Comparison of ENCODE assay signal across 1 cellular context in the genomic region with DNA sequence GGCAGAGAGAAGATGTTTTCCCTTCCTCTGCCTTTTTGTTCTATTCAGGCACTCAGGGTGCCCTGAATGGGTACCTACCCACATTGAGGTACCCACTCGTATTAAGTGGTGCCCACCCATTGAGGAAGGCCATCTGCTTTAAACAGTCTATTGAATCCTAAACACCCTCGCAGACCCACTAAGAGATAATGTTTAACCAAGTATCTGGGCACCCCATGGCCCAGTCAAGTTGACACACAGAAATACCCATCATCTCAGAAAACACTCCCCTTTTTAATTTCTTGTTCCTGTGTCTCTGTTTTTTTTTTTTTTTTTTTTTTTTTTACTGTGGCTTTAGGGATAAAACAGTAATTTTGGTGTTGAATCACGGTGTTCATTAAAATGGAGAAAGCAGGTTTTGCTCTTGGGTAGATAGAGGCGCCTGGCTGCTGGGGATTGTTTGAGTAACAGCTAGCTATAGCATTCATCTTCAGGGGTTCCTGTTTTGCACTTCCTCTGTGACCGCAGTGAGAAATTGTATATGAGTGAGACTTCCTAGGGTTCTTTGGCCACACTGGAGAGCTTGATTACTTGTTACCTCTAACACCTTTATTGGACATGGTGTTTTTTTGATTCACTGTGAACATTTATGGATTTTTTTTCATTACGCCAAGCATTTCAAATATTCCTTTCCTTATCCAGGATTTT.
TF ChIP-seq lines count a peak whose summit lies in the region.

No MANE protein-coding gene starts in this region.

TF ChIP-seq in HEK293, 187 proteins besides CTCF, POLR2A, EP300 and RAD21 (continued from another document):
- TF ChIP-seq ZNF488 (tag by site-specific recombination; IDR thresholded peaks at IDR 0.05) (no peak), ZNF423 (tag by site-specific recombination; IDR thresholded peaks at IDR 0.05) (no peak), ZNF138 (tag by site-specific recombination; IDR thresholded peaks at IDR 0.05; ENCODE audit: borderline replicate concordance) (no peak), ZNF132 (tag by site-specific recombination; IDR thresholded peaks at IDR 0.05; ENCODE audit: borderline replicate concordance) (no peak), ZNF184 (tag by site-specific recombination; IDR thresholded peaks at IDR 0.05) (no peak), KLF16 (tag by site-specific recombination; IDR thresholded peaks at IDR 0.05) (no peak), ZNF558 (tag by site-specific recombination; IDR thresholded peaks at IDR 0.05) (no peak), ZNF416 (tag by site-specific recombination; IDR thresholded peaks at IDR 0.05) (peak; percentile 82)
